Comparison of ENCODE assay signal across 8 cellular contexts in genomic region chr2:48531141-48531648, GRCh38. TPM values are rescaled to one million over a fixed set of nuclear protein-coding genes. Genes with fewer than 3 reads are reported as not detected.
A peak's percentile ranks its signal among the peaks of the same experiment; 100 is the strongest.
DNase-seq lines count a peak whose midpoint lies in the region; ATAC-seq and TF ChIP-seq lines count a peak whose summit lies in the region.

No MANE protein-coding gene starts in this region.

- POLR2A ChIA-PET in AG04449 (lab: Yijun Ruan, JAX), result interaction anchor here (1.0 kb wide), 1 partner anchor 424 kb away, joined by 3 read pairs; no protein-coding TSS in a partner anchor

- 0 out of 2 replicates have a peak, but pooled peaks cover 3% of the 10 kb centered on the region for H3K36me3 ChIP-seq in HUES48 (ENCODE audit: control insufficient read depth, insufficient read depth, low read length)
- H3K36me3 ChIP-seq in ascending aorta, result no peaks in the 10 kb centered on the region

- CTCF ChIA-PET in AG04449 (lab: Yijun Ruan, JAX), result interaction anchor here (0.6 to 2.9 kb wide), 3 partner anchors 13 to 60 kb away, joined by 3 to 8 read pairs (median 7); no protein-coding TSS in a partner anchor

- intact Hi-C loops in ascending aorta (cut with DNase I), result loop anchor here (5.0 kb wide), 1 partner anchor 49 kb away; no protein-coding TSS in a partner anchor

- H3K27ac ChIP-seq in HUES48 (ENCODE audit: low read depth, low read length) (peak overlapping the region; percentile 59), ascending aorta (peak overlapping the region; percentile 64 to 81)

- DNase-seq in AG04449 (ENCODE audit: low read depth, low spot score) (peak; percentile 65), ascending aorta (ENCODE audit: low spot score in 2 of 2) (no peak), skeletal muscle cell (ENCODE audit: low read depth) (peak; percentile 42), COR-L47 (lab: John Stamatoyannopoulos, UW) (no peak), cerebellar nuclear complex (lab: John Stamatoyannopoulos, UW) (no peak)

- no peak for ATAC-seq in HG02885 (IDR thresholded peaks at IDR 0.05; ENCODE audit: poor library complexity, unreplicated experiment)

- no peak for TF ChIP-seq CTCF in AG04449 (IDR thresholded peaks at IDR 0.05; ENCODE audit: insufficient read depth, low read length, missing control alignments)
- TF ChIP-seq CTCF in ascending aorta (IDR thresholded peaks at IDR 0.05), result no peak

- H3K27me3 ChIP-seq in HUES48 (ENCODE audit: control insufficient read depth, insufficient read depth, low read length) (no peaks in the 10 kb centered on the region), ascending aorta (no peaks in the 10 kb centered on the region)

- H3K9me3 ChIP-seq in HUES48 (ENCODE audit: control insufficient read depth, insufficient read depth, low read length) (no peaks in the 10 kb centered on the region), ascending aorta (no peaks in the 10 kb centered on the region)

- H3K4me1 ChIP-seq in HUES48 (ENCODE audit: control insufficient read depth, insufficient read depth, low read length) (peaks cover 19% of the 10 kb centered on the region), ascending aorta (peaks cover 0 to 6% of the 10 kb centered on the region in 2 donors)

- H3K4me3 ChIP-seq in AG04449 (ENCODE audit: low read depth, low read length) (peak overlapping the region; percentile 76), HUES48 (ENCODE audit: low read depth, low read length) (peak overlapping the region; percentile 78), ascending aorta (peak overlapping the region; percentile 78 to 93), iPS-11a (ENCODE audit: low read depth, low read length) (peak overlapping the region; percentile 69), skeletal muscle cell (ENCODE audit: low read depth, low read length) (peak overlapping the region; percentile 73)

- peak overlapping the region; percentile 51; the same call in 1 of the 2 replicates for H3K9ac ChIP-seq in HUES48 (ENCODE audit: low read depth, low read length)

RNA-seq across cellular contexts. Expression of gene STON1, which starts 1.2 kb away (rescaled TPM):
- 23.4 TPM for total RNA-seq in ascending aorta

Comparison
In these comparisons a context has a peak if more than half of its experiments do, and no peak if none do; other contexts are left out.
1. DNase-seq: peak in AG04449 (single experiment) and skeletal muscle cell (single experiment); none in ascending aorta (0 of 2), COR-L47 (single experiment) and cerebellar nuclear complex (0 of 2).
2. Peak in every context shown above with its lines, with median percentiles within 50 percentile points of each other: H3K4me3 ChIP-seq.